12 cellular contexts compared by ENCODE assay signal in genomic region chrX:42107495-42108139, GRCh38.
DNase-seq lines count a peak whose midpoint lies in the region; ATAC-seq and FAIRE-seq lines count a peak whose summit lies in the region.
"Had no signal": no experiment of that assay in that cellular context is flagged by ENCODE, and none has a peak within 500 bp of the region (broad histone marks: within the 10 kb centered on the region; RNA-seq: fewer than 3 reads in every experiment).

No MANE protein-coding gene starts in this region.

- no peak for DNase-seq in activated CD4-positive, CD25-positive, alpha-beta regulatory T cell treated with anti-CD3 and anti-CD28 coated beads, Interleukin-2, amount 50 U/mL, for 72 hours
- DNase-seq in small intestine (no peak), Right ventricle myocardium inferior (ENCODE audit: missing footprints) (no peak), HuH-7.5 (ENCODE audit: low spot score) (no peak), 8988T (no peak)
- DNase-seq: naive thymus-derived CD8-positive, alpha-beta T cell; NCI-H2107 had no signal

- no peaks in the 10 kb centered on the region for H3K27me3 ChIP-seq in small intestine (ENCODE audit: control insufficient read depth in 2 of 2, insufficient read depth in 2 of 2, low read length in 2 of 2)

- intact Hi-C loops in Right ventricle myocardium inferior (cut with DNase I) = no loop called here

- H3K4me3 ChIP-seq in small intestine (ENCODE audit: low read depth in 1 of 2, low read length in 2 of 2) = no peak overlapping the region

- no peaks in the 10 kb centered on the region for H3K4me1 ChIP-seq in small intestine (ENCODE audit: control insufficient read depth in 2 of 2, insufficient read depth in 1 of 2, low read depth in 1 of 2, low read length in 1 of 2)

- 27 to 42% (median 32%) methylated on average over 7 of the region's 7 CpGs for WGBS in small intestine, 3 donors

- no peak for FAIRE-seq in small intestine (lab: Jason Lieb, UNC)

- no peaks in the 10 kb centered on the region for H3K9me3 ChIP-seq in small intestine (ENCODE audit: control insufficient read depth, low read depth)

- H3K36me3 ChIP-seq in small intestine (ENCODE audit: control insufficient read depth in 2 of 2, insufficient read depth in 2 of 2, low read length in 2 of 2) = no peaks in the 10 kb centered on the region

- ATAC-seq in activated CD4-positive, CD25-positive, alpha-beta regulatory T cell treated with anti-CD3 and anti-CD28 coated beads, Interleukin-2, amount 50 U/mL, for 24 hours = peak; percentile 96 to 97
- peak; percentile 51 for ATAC-seq in GM21381 (IDR thresholded peaks at IDR 0.05; ENCODE audit: unreplicated experiment)
- ATAC-seq in HG03442 (IDR thresholded peaks at IDR 0.05; ENCODE audit: unreplicated experiment) = peak; percentile 88
- no peak for ATAC-seq in Right ventricle myocardium inferior
- ATAC-seq: naive thymus-derived CD8-positive, alpha-beta T cell; SK-N-SH treated with all-trans-retinoic acid at 6 μM for 48 hours had no signal

- H3K27ac ChIP-seq in small intestine (ENCODE audit: low read depth in 1 of 2, low read length in 1 of 2) = peak overlapping the region; percentile 9 to 54
- H3K27ac ChIP-seq: 22Rv1 had no signal
